Comparison of ENCODE assay signal across 8 cellular contexts in genomic region chr12:121038861-121039654, GRCh38. TPM values are rescaled to one million over a fixed set of nuclear protein-coding genes. Genes with fewer than 3 reads are reported as not detected.
A peak's percentile ranks its signal among the peaks of the same experiment; 100 is the strongest.
DNase-seq lines count a peak whose midpoint lies in the region; ATAC-seq and TF ChIP-seq lines count a peak whose summit lies in the region.

Gene OASL (minus strand): TSS chr12:121039246. CDS start chr12:121038971, 275 bp downstream.

- H3K4me3 Mint-ChIP-seq in CD4-positive, CD25-positive, alpha-beta regulatory T cell = peak within 1 kb of the TSS; percentile 90 to 98 (median 98)
- peak within 1 kb of the TSS; percentile 93 for H3K4me3 Mint-ChIP-seq in activated CD8-positive, alpha-beta memory T cell treated with anti-CD3 and anti-CD28 coated beads, Interleukin-2, amount 10 ng/mL, durations not matched to agents 7 days and 5 days

- CTCF ChIA-PET in activated CD8-positive, alpha-beta memory T cell treated with anti-CD3 and anti-CD28 coated beads, Interleukin-2, amount 10 ng/mL, durations not matched to agents 7 days and 5 days (lab: Charles Lee) = interaction anchor here (0.7 to 7.8 kb wide), 3 partner anchors 9 to 185 kb away, joined by 3 to 73 read pairs (median 4); no protein-coding TSS in a partner anchor

- H3K36me3 Mint-ChIP-seq in CD4-positive, CD25-positive, alpha-beta regulatory T cell = peaks cover 10% of the 10 kb centered on the region
- H3K36me3 Mint-ChIP-seq in activated CD8-positive, alpha-beta memory T cell treated with anti-CD3 and anti-CD28 coated beads, Interleukin-2, amount 10 ng/mL, durations not matched to agents 7 days and 5 days = peaks cover 51% of the 10 kb centered on the region

- H4K20me1 ChIP-seq in Karpas-422 (ENCODE audit: insufficient read depth, low read depth, low read length) = no peaks in the 10 kb centered on the region

- H3K27me3 ChIP-seq in CD4-positive, CD25-positive, alpha-beta regulatory T cell (ENCODE audit: control insufficient read depth, insufficient read depth, low read length) = no peaks in the 10 kb centered on the region
- no peaks in the 10 kb centered on the region for H3K27me3 ChIP-seq in Karpas-422 (ENCODE audit: low read length)
- H3K27me3 ChIP-seq in rectal smooth muscle tissue (ENCODE audit: control insufficient read depth, insufficient read depth, low read length) = no peaks in the 10 kb centered on the region
- no peaks in the 10 kb centered on the region for H3K27me3 ChIP-seq in testis

- no peak for TF ChIP-seq CTCF in testis (IDR thresholded peaks at IDR 0.05)

- peaks cover 24 to 56% (median 36%) of the 10 kb centered on the region in 4 donors for H3K4me1 Mint-ChIP-seq in CD4-positive, CD25-positive, alpha-beta regulatory T cell
- H3K4me1 Mint-ChIP-seq in activated CD8-positive, alpha-beta memory T cell treated with anti-CD3 and anti-CD28 coated beads, Interleukin-2, amount 10 ng/mL, durations not matched to agents 7 days and 5 days = peaks cover 40% of the 10 kb centered on the region

- H3K9ac ChIP-seq in Karpas-422 (ENCODE audit: low read length) (peak within 1 kb of the TSS; percentile 60), rectal smooth muscle tissue (ENCODE audit: low read length) (no peak within 1 kb of the TSS)

- no peaks in the 10 kb centered on the region for H3K36me3 ChIP-seq in CD4-positive, CD25-positive, alpha-beta regulatory T cell (ENCODE audit: control insufficient read depth, insufficient read depth, low read length)
- H3K36me3 ChIP-seq in Karpas-422 (ENCODE audit: insufficient read depth, low read length) (no peaks in the 10 kb centered on the region), rectal smooth muscle tissue (ENCODE audit: control insufficient read depth, insufficient read depth, low read length) (no peaks in the 10 kb centered on the region), testis (ENCODE audit: low read depth, missing control alignments) (no peaks in the 10 kb centered on the region)

- no peaks in the 10 kb centered on the region for H3K9me3 ChIP-seq in CD4-positive, CD25-positive, alpha-beta regulatory T cell (ENCODE audit: control insufficient read depth in 2 of 2, low read length in 2 of 2)
- H3K9me3 ChIP-seq in Karpas-422 (ENCODE audit: low read length) (no peaks in the 10 kb centered on the region), testis (no peaks in the 10 kb centered on the region)

- TF ChIP-seq POLR2A in testis (IDR thresholded peaks at IDR 0.05) = no peak

- H3K9me2 ChIP-seq in Karpas-422 (replicated peaks; ENCODE audit: insufficient read depth, low read length) = no peaks in the 10 kb centered on the region

- peak; percentile 69 to 81 for ATAC-seq in CD4-positive, CD25-positive, alpha-beta regulatory T cell (ENCODE audit: low read depth in 2 of 2)
- ATAC-seq in GM21423 (IDR thresholded peaks at IDR 0.05; ENCODE audit: unreplicated experiment) = peak; percentile 76
- ATAC-seq in activated CD8-positive, alpha-beta memory T cell treated with anti-CD3 and anti-CD28 coated beads, Interleukin-2, amount 10 ng/mL, durations not matched to agents 7 days and 5 days = peak; percentile 80

- peaks cover 21% of the 10 kb centered on the region for H3K27me3 Mint-ChIP-seq in CD4-positive, CD25-positive, alpha-beta regulatory T cell
- peaks cover 12% of the 10 kb centered on the region for H3K27me3 Mint-ChIP-seq in activated CD8-positive, alpha-beta memory T cell treated with anti-CD3 and anti-CD28 coated beads, Interleukin-2, amount 10 ng/mL, durations not matched to agents 7 days and 5 days

- peak within 1 kb of the TSS; percentile 99 for H3K4me3 ChIP-seq in CD4-positive, CD25-positive, alpha-beta regulatory T cell (ENCODE audit: low read depth, low read length)
- H3K4me3 ChIP-seq in Karpas-422 (ENCODE audit: low read length) (peak within 1 kb of the TSS; percentile 69), rectal smooth muscle tissue (ENCODE audit: low read length) (peak within 1 kb of the TSS; percentile 72), testis (peak within 1 kb of the TSS in 1 of 2 donors; percentile 4)

- peak within 1 kb of the TSS; percentile 95 to 99 (median 97) for H3K27ac Mint-ChIP-seq in CD4-positive, CD25-positive, alpha-beta regulatory T cell
- H3K27ac Mint-ChIP-seq in activated CD8-positive, alpha-beta memory T cell treated with anti-CD3 and anti-CD28 coated beads, Interleukin-2, amount 10 ng/mL, durations not matched to agents 7 days and 5 days = peak within 1 kb of the TSS; percentile 97

- peaks cover 0 to 4% (median 0%) of the 10 kb centered on the region in 7 donors for H3K9me3 Mint-ChIP-seq in CD4-positive, CD25-positive, alpha-beta regulatory T cell
- H3K9me3 Mint-ChIP-seq in activated CD8-positive, alpha-beta memory T cell treated with anti-CD3 and anti-CD28 coated beads, Interleukin-2, amount 10 ng/mL, durations not matched to agents 7 days and 5 days (ENCODE audit: low read depth) = peaks cover 1% of the 10 kb centered on the region

- 33 to 43% methylated on average over 12 of the region's 12 CpGs for WGBS in testis, 2 donors

- H3K79me2 ChIP-seq in Karpas-422 (ENCODE audit: low read length) = no peaks in the 10 kb centered on the region

- peaks cover 50% of the 10 kb centered on the region for H3K4me1 ChIP-seq in CD4-positive, CD25-positive, alpha-beta regulatory T cell (ENCODE audit: control insufficient read depth, insufficient read depth, low read length, poor library complexity, severe bottlenecking)
- H3K4me1 ChIP-seq in Karpas-422 (ENCODE audit: low read length) = peaks cover 13% of the 10 kb centered on the region
- H3K4me1 ChIP-seq in rectal smooth muscle tissue (ENCODE audit: control insufficient read depth, insufficient read depth, low read length) = no peaks in the 10 kb centered on the region
- no peaks in the 10 kb centered on the region for H3K4me1 ChIP-seq in testis

- peak within 1 kb of the TSS; percentile 74 for H3K27ac ChIP-seq in CD4-positive, CD25-positive, alpha-beta regulatory T cell (ENCODE audit: insufficient read depth, low read length, poor library complexity, severe bottlenecking)
- H3K27ac ChIP-seq in Karpas-422 (ENCODE audit: low read length) (no peak within 1 kb of the TSS), rectal smooth muscle tissue (ENCODE audit: low read depth, low read length) (no peak within 1 kb of the TSS), testis (no peak within 1 kb of the TSS)

- peak; percentile 58 to 68 (median 67) for DNase-seq in CD4-positive, CD25-positive, alpha-beta regulatory T cell
- peak; percentile 69 for DNase-seq in Karpas-422
- DNase-seq in activated CD8-positive, alpha-beta memory T cell treated with anti-CD3 and anti-CD28 coated beads, Interleukin-2, amount 10 ng/mL, durations not matched to agents 7 days and 5 days = peak; percentile 87
- peak; percentile 82 for DNase-seq in fibroblast of gingiva (ENCODE audit: low read depth)
- no peak for DNase-seq in testis
- DNase-seq in NCI-H1417 treated with DMSO at 0.1 percent for 48 hours (lab: John Stamatoyannopoulos, UW) = no peak

- intact Hi-C loops in testis (cut with DNase I; ENCODE audit: low total_unique reads) = no loop called here

- peak within 1 kb of the TSS; percentile 61 for H3K4me2 ChIP-seq in Karpas-422 (ENCODE audit: low read depth, low read length, poor library complexity, severe bottlenecking)

- peak within 1 kb of the TSS; percentile 88 for H2AFZ ChIP-seq in Karpas-422 (ENCODE audit: low read length)

RNA-seq across cellular contexts. Expression of gene OASL, which starts in this region (rescaled TPM):
- total RNA-seq in CD4-positive, CD25-positive, alpha-beta regulatory T cell = 19.3 TPM
- 10 to 100 TPM in 2 of 4 donors, 1 to 10 TPM in 2; 9.0 to 15.9 (median 10.8) TPM for polyA plus RNA-seq in CD4-positive, CD25-positive, alpha-beta regulatory T cell
- total RNA-seq in Karpas-422 (2014; rRNA removed; shearing (Covaris generic); ENCODE audit: low replicate concordance) = 0.69 and 1.4 TPM in 2 replicates
- 100 to 1,000 TPM in 1 of 2 experiments, 10 to 100 TPM in 1; 55.3 to 135 TPM for total RNA-seq in activated CD8-positive, alpha-beta memory T cell treated with anti-CD3 and anti-CD28 coated beads, Interleukin-2, amount 10 ng/mL, durations not matched to agents 7 days and 5 days
- total RNA-seq in testis = 1 to 10 TPM in 1 of 2 donors, under 1 TPM in 1; 0.74 to 1.8 TPM
- polyA plus RNA-seq in testis (ENCODE audit: insufficient read depth, low read depth, low replicate concordance) = 2.8 TPM

Comparison
In these comparisons a context has a peak if more than half of its experiments do, and no peak if none do; other contexts are left out.
1. DNase-seq: peak in CD4-positive, CD25-positive, alpha-beta regulatory T cell (3 of 3), Karpas-422 (single experiment), activated CD8-positive, alpha-beta memory T cell treated with anti-CD3 and anti-CD28 coated beads, Interleukin-2, amount 10 ng/mL, durations not matched to agents 7 days and 5 days (single experiment) and fibroblast of gingiva (single experiment); none in testis (single experiment) and NCI-H1417 treated with DMSO at 0.1 percent for 48 hours (single experiment).
2. Peak in every context shown above with its lines, with median percentiles within 50 percentile points of each other: ATAC-seq.